In genomic region chr20:34560141-34560523, GRCh38 we compare ENCODE assay signal across 14 cellular contexts. TPM values are rescaled to one million over a fixed set of nuclear protein-coding genes. Genes with fewer than 3 reads are reported as not detected.
DNase-seq lines count a peak whose midpoint lies in the region; ATAC-seq lines count a peak whose summit lies in the region.
"Had no signal": no experiment of that assay in that cellular context is flagged by ENCODE, and none has a peak within 500 bp of the region (broad histone marks: within the 10 kb centered on the region; RNA-seq: fewer than 3 reads in every experiment).

No MANE protein-coding gene starts in this region.

- H3K9me3 Mint-ChIP-seq in T-helper 1 cell treated with Interleukin-12 subunit alpha and Interleukin-12 subunit beta and Interleukin-4 antibody, amounts not matched to agents 30 μg/mL and 1 μg/mL, for 36 hours, result no peaks in the 10 kb centered on the region
- H3K9me3 Mint-ChIP-seq in stimulated activated naive B cell treated with anti-CD40 and anti-IgM and Interleukin-4, amounts not matched to agents 10 μg/mL and 1 μg/mL and 100 μg/mL, for 72 hours, result no peaks in the 10 kb centered on the region

- ATAC-seq in stimulated activated naive B cell treated with anti-CD40 and anti-IgM and Interleukin-4, amounts not matched to agents 10 μg/mL and 1 μg/mL and 100 μg/mL, for 72 hours (replicated peaks), result peak; percentile 22 to 35
- no peak for ATAC-seq in GM21619 (IDR thresholded peaks at IDR 0.05; ENCODE audit: unreplicated experiment)
- ATAC-seq in activated CD4-positive, CD25-positive, alpha-beta regulatory T cell treated with anti-CD3 and anti-CD28 coated beads, Interleukin-2, amount 50 U/mL, for 24 hours, result no peak
- ATAC-seq: body of pancreas, GM12878, K562, SK-N-SH treated with all-trans-retinoic acid at 6 μM for 48 hours had no signal

- no peak overlapping the region for H3K4me3 ChIP-seq in mesenchymal stem cell (ENCODE audit: insufficient read depth in 1 of 2, low read depth in 1 of 2, low read length in 2 of 2)
- H3K4me3 ChIP-seq: body of pancreas, GM12878, K562 had no signal

- H3K36me3 ChIP-seq in mesenchymal stem cell (ENCODE audit: control insufficient read depth in 1 of 2, insufficient read depth in 2 of 2, low read depth in 1 of 2, low read length in 2 of 2), result peaks cover 0 to 34% of the 10 kb centered on the region in 2 experiments

- no peak overlapping the region for H3K4me2 ChIP-seq in mesenchymal stem cell (ENCODE audit: low read length, poor library complexity, severe bottlenecking)

- H3K27ac ChIP-seq in mesenchymal stem cell (ENCODE audit: low read length, poor library complexity, severe bottlenecking), result no peak overlapping the region

- H4K8ac ChIP-seq in mesenchymal stem cell (ENCODE audit: low read length), result no peak overlapping the region

- H2BK12ac ChIP-seq in mesenchymal stem cell (ENCODE audit: low read length in 2 of 2), result no peak overlapping the region

- 99% methylated on average over 9 of the region's 12 CpGs for WGBS in mesenchymal stem cell

- H2AFZ ChIP-seq in mesenchymal stem cell (ENCODE audit: low read depth, low read length), result no peak overlapping the region

- H3K79me1 ChIP-seq in mesenchymal stem cell (replicated peaks; ENCODE audit: low read length, poor library complexity, severe bottlenecking), result peaks cover 1% of the 10 kb centered on the region

- H3K27me3 Mint-ChIP-seq in T-helper 1 cell treated with Interleukin-12 subunit alpha and Interleukin-12 subunit beta and Interleukin-4 antibody, amounts not matched to agents 30 μg/mL and 1 μg/mL, for 36 hours (ENCODE audit: low read depth), result no peaks in the 10 kb centered on the region
- no peaks in the 10 kb centered on the region for H3K27me3 Mint-ChIP-seq in stimulated activated naive B cell treated with anti-CD40 and anti-IgM and Interleukin-4, amounts not matched to agents 10 μg/mL and 1 μg/mL and 100 μg/mL, for 72 hours

- no peak overlapping the region for H2BK120ac ChIP-seq in mesenchymal stem cell (ENCODE audit: low read depth, low read length)

- no peak overlapping the region for H3K23ac ChIP-seq in mesenchymal stem cell (ENCODE audit: low read length in 2 of 2)

- H3K18ac ChIP-seq in mesenchymal stem cell (ENCODE audit: low read depth in 1 of 2, low read length in 2 of 2), result no peak overlapping the region

- H3K27ac Mint-ChIP-seq in T-helper 1 cell treated with Interleukin-12 subunit alpha and Interleukin-12 subunit beta and Interleukin-4 antibody, amounts not matched to agents 30 μg/mL and 1 μg/mL, for 36 hours, result peak overlapping the region; percentile 55
- peak overlapping the region; percentile 75 for H3K27ac Mint-ChIP-seq in stimulated activated naive B cell treated with anti-CD40 and anti-IgM and Interleukin-4, amounts not matched to agents 10 μg/mL and 1 μg/mL and 100 μg/mL, for 72 hours

- peak overlapping the region; percentile 18 for H4K91ac ChIP-seq in mesenchymal stem cell (ENCODE audit: low read length)

- no peak overlapping the region for H3K4ac ChIP-seq in mesenchymal stem cell (ENCODE audit: low read depth in 1 of 2, low read length in 2 of 2)

- no peak overlapping the region for H2BK5ac ChIP-seq in mesenchymal stem cell (ENCODE audit: low read depth, low read length, poor library complexity, severe bottlenecking)

- no peak overlapping the region for H2BK15ac ChIP-seq in mesenchymal stem cell (ENCODE audit: low read depth, poor library complexity, severe bottlenecking)

- H3K9me3 ChIP-seq in mesenchymal stem cell (ENCODE audit: control insufficient read depth, low read length), result no peaks in the 10 kb centered on the region
- H3K9me3 ChIP-seq: body of pancreas had no signal

- H2AK5ac ChIP-seq in mesenchymal stem cell (ENCODE audit: low read length, severe bottlenecking), result no peak overlapping the region

- H3K4me1 ChIP-seq in mesenchymal stem cell (ENCODE audit: control insufficient read depth, insufficient read depth, low read depth, low read length), result peaks cover 23% of the 10 kb centered on the region

- DNase-seq in T-helper 1 cell (no peak), anterior cingulate cortex (lab: John Stamatoyannopoulos, UW) (peak in 45 of 58 donors; percentile 13 to 87 (median 53)), mesenchymal stem cell (no peak), NCI-H2029 (lab: John Stamatoyannopoulos, UW) (no peak)
- no peak for DNase-seq in stimulated activated naive B cell treated with anti-CD40 and anti-IgM and Interleukin-4, amounts not matched to agents 10 μg/mL and 1 μg/mL and 100 μg/mL, for 72 hours
- DNase-seq: DMS 273 treated with DMSO at 0.1 percent for 48 hours, NCI-H1694 treated with DMSO at 0.1 percent for 48 hours had no signal

- peaks cover 1% of the 10 kb centered on the region for H3K36me3 Mint-ChIP-seq in T-helper 1 cell treated with Interleukin-12 subunit alpha and Interleukin-12 subunit beta and Interleukin-4 antibody, amounts not matched to agents 30 μg/mL and 1 μg/mL, for 36 hours (ENCODE audit: low read depth)
- H3K36me3 Mint-ChIP-seq in stimulated activated naive B cell treated with anti-CD40 and anti-IgM and Interleukin-4, amounts not matched to agents 10 μg/mL and 1 μg/mL and 100 μg/mL, for 72 hours, result peaks cover 0 to 9% of the 10 kb centered on the region in 2 donors

- peak overlapping the region; percentile 61 for H3K4me3 Mint-ChIP-seq in T-helper 1 cell treated with Interleukin-12 subunit alpha and Interleukin-12 subunit beta and Interleukin-4 antibody, amounts not matched to agents 30 μg/mL and 1 μg/mL, for 36 hours
- peak overlapping the region; percentile 14 to 49 for H3K4me3 Mint-ChIP-seq in stimulated activated naive B cell treated with anti-CD40 and anti-IgM and Interleukin-4, amounts not matched to agents 10 μg/mL and 1 μg/mL and 100 μg/mL, for 72 hours

- no peak overlapping the region for H3K9ac ChIP-seq in mesenchymal stem cell (ENCODE audit: low read length)

- no peaks in the 10 kb centered on the region for H3K27me3 ChIP-seq in mesenchymal stem cell (ENCODE audit: control insufficient read depth in 1 of 2, insufficient read depth in 1 of 2, low read length in 2 of 2)
- H3K27me3 ChIP-seq: body of pancreas had no signal

- H3K4me1 Mint-ChIP-seq in T-helper 1 cell treated with Interleukin-12 subunit alpha and Interleukin-12 subunit beta and Interleukin-4 antibody, amounts not matched to agents 30 μg/mL and 1 μg/mL, for 36 hours (ENCODE audit: low read depth), result peaks cover 21% of the 10 kb centered on the region
- peaks cover 7 to 14% of the 10 kb centered on the region in 2 donors for H3K4me1 Mint-ChIP-seq in stimulated activated naive B cell treated with anti-CD40 and anti-IgM and Interleukin-4, amounts not matched to agents 10 μg/mL and 1 μg/mL and 100 μg/mL, for 72 hours

- no peak overlapping the region for H3K14ac ChIP-seq in mesenchymal stem cell (ENCODE audit: low read length in 2 of 2)

RNA-seq across cellular contexts. Expression of gene MAP1LC3A, which starts 1.6 kb away (rescaled TPM):
- 34.0 TPM for polyA plus RNA-seq in mesenchymal stem cell (2013, experiment 1 of 2)
- polyA plus RNA-seq in mesenchymal stem cell (2013, experiment 2 of 2), result 33.2 TPM
- polyA plus RNA-seq: K562 had no signal

RNA-seq across cellular contexts. Expression of gene DYNLRB1, which starts 43.9 kb away (rescaled TPM):
- polyA plus RNA-seq in mesenchymal stem cell (2013, experiment 1 of 2), result 344 TPM
- 339 TPM for polyA plus RNA-seq in mesenchymal stem cell (2013, experiment 2 of 2)

Comparison
In these comparisons a context has a peak if more than half of its experiments do, and no peak if none do; other contexts are left out.
1. DNase-seq: peak in anterior cingulate cortex (45 of 58); none in T-helper 1 cell (0 of 5), mesenchymal stem cell (single experiment), stimulated activated naive B cell treated with anti-CD40 and anti-IgM and Interleukin-4, amounts not matched to agents 10 μg/mL and 1 μg/mL and 100 μg/mL, for 72 hours (single experiment) and NCI-H2029 (single experiment).
2. ATAC-seq: peak in stimulated activated naive B cell treated with anti-CD40 and anti-IgM and Interleukin-4, amounts not matched to agents 10 μg/mL and 1 μg/mL and 100 μg/mL, for 72 hours (2 of 2); none in GM21619 (single experiment) and activated CD4-positive, CD25-positive, alpha-beta regulatory T cell treated with anti-CD3 and anti-CD28 coated beads, Interleukin-2, amount 50 U/mL, for 24 hours (0 of 2).